Comparison of ENCODE assay signal across 8 cellular contexts in genomic region chr12:51820721-51821422, GRCh38. TPM values are rescaled to one million over a fixed set of nuclear protein-coding genes. Genes with fewer than 3 reads are reported as not detected.
DNase-seq lines count a peak whose midpoint lies in the region; ATAC-seq and TF ChIP-seq lines count a peak whose summit lies in the region.

No MANE protein-coding gene starts in this region.

- TF ChIP-seq POLR2A in Peyer's patch (IDR thresholded peaks at IDR 0.05): no peak

- ATAC-seq in left ventricle myocardium superior (peak; percentile 87), GM18870 (IDR thresholded peaks at IDR 0.05; ENCODE audit: unreplicated experiment) (no peak)

- H3K4me2 ChIP-seq in BLaER1 treated with 17β-estradiol and CSF1 and Interleukin-3, amounts not matched to agents 10 nM and 100 nM: peak overlapping the region; percentile 86 to 99 (median 91)

- peaks cover 3 to 13% (median 5%) of the 10 kb centered on the region in 11 experiments; a peak in 19 of 22 replicates for H3K27me3 ChIP-seq in BLaER1 treated with 17β-estradiol and CSF1 and Interleukin-3, amounts not matched to agents 10 nM and 100 nM
- H3K27me3 ChIP-seq in Peyer's patch: no peaks in the 10 kb centered on the region
- peaks cover 8 to 44% (median 20%) of the 10 kb centered on the region in 3 donors for H3K27me3 ChIP-seq in skeletal muscle tissue (ENCODE audit: control insufficient read depth in 3 of 3, insufficient read depth in 3 of 3, low read length in 3 of 3)

- TF ChIP-seq CTCF in Peyer's patch (IDR thresholded peaks at IDR 0.05): peak in 4 of 6 experiments; percentile 29 to 36 (median 30)

- intact Hi-C loops in left ventricle myocardium superior (cut with micrococcal nuclease): no loop called here

- peaks cover 0 to 16% (median 0%) of the 10 kb centered on the region in 11 experiments; a peak in 2 of 22 replicates for H4K20me1 ChIP-seq in BLaER1 treated with 17β-estradiol and CSF1 and Interleukin-3, amounts not matched to agents 10 nM and 100 nM

- H3K9me3 ChIP-seq in BLaER1 treated with 17β-estradiol and CSF1 and Interleukin-3, amounts not matched to agents 10 nM and 100 nM (replicated peaks in 1 of 11): no peaks in the 10 kb centered on the region
- H3K9me3 ChIP-seq in Peyer's patch (no peaks in the 10 kb centered on the region), skeletal muscle tissue (ENCODE audit: control insufficient read depth in 3 of 3, low read length in 3 of 3) (no peaks in the 10 kb centered on the region)

- peaks cover 0 to 4% (median 0%) of the 10 kb centered on the region in 11 experiments; a peak in 3 of 22 replicates for H3K36me3 ChIP-seq in BLaER1 treated with 17β-estradiol and CSF1 and Interleukin-3, amounts not matched to agents 10 nM and 100 nM
- H3K36me3 ChIP-seq in Peyer's patch: no peaks in the 10 kb centered on the region
- H3K36me3 ChIP-seq in skeletal muscle tissue (ENCODE audit: control insufficient read depth in 3 of 3, insufficient read depth in 3 of 3, low read length in 3 of 3): no peaks in the 10 kb centered on the region

- H3K4me3 ChIP-seq in BLaER1 treated with 17β-estradiol and CSF1 and Interleukin-3, amounts not matched to agents 10 nM and 100 nM: peak overlapping the region; percentile 63 to 91 (median 81)
- H3K4me3 ChIP-seq in Peyer's patch (peak overlapping the region; percentile 51 to 59 (median 56)), skeletal muscle tissue (ENCODE audit: low read length in 3 of 3) (peak overlapping the region in 2 of 3 donors; percentile 13 to 46)

- peak overlapping the region; percentile 87 to 99 (median 98) for H3K27ac ChIP-seq in BLaER1 treated with 17β-estradiol and CSF1 and Interleukin-3, amounts not matched to agents 10 nM and 100 nM
- H3K27ac ChIP-seq in Peyer's patch (peak overlapping the region; percentile 59 to 78 (median 66)), skeletal muscle tissue (ENCODE audit: low read depth, low read length) (no peak overlapping the region)

- peak overlapping the region; percentile 91 to 99 (median 97) for H3K9ac ChIP-seq in BLaER1 treated with 17β-estradiol and CSF1 and Interleukin-3, amounts not matched to agents 10 nM and 100 nM
- H3K9ac ChIP-seq in skeletal muscle tissue (ENCODE audit: low read depth in 1 of 3, low read length in 3 of 3): peak overlapping the region in 1 of 3 donors; percentile 45

- peaks cover 21 to 62% (median 47%) of the 10 kb centered on the region in 10 experiments for H3K4me1 ChIP-seq in BLaER1 treated with 17β-estradiol and CSF1 and Interleukin-3, amounts not matched to agents 10 nM and 100 nM
- H3K4me1 ChIP-seq in Peyer's patch (peaks cover 0 to 21% (median 7%) of the 10 kb centered on the region in 4 donors), skeletal muscle tissue (ENCODE audit: control insufficient read depth in 3 of 3, insufficient read depth in 3 of 3, low read length in 3 of 3) (no peaks in the 10 kb centered on the region)

- DNase-seq in KG1 (lab: John Stamatoyannopoulos, UW): peak; percentile 38
- peak; percentile 63 to 86 (median 65) for DNase-seq in Peyer's patch
- DNase-seq in activated gamma-delta T cell treated with anti-CD3 and anti-CD28 coated beads, Interleukin-2, amount 50 U/mL, for 16 hours (ENCODE audit: low read depth): peak; percentile 73
- peak; percentile 85 for DNase-seq in left ventricle myocardium superior
- no peak for DNase-seq in middle frontal gyrus (ENCODE audit: extremely low spot score, low spot score)

RNA-seq across cellular contexts. Expression of gene FIGNL2, which starts 27.6 kb away (rescaled TPM):
- total RNA-seq in Peyer's patch: under 1 TPM in 1 of 4 donors, not detected in 3; 0.19 TPM
- total RNA-seq in left ventricle myocardium superior: 0.35 TPM
- total RNA-seq in skeletal muscle tissue: 1.0 TPM

Comparison
In these comparisons a context has a peak if more than half of its experiments do, and no peak if none do; other contexts are left out.
1. H3K4me3 ChIP-seq: peak in every context shown above with its lines; median percentile 81 in BLaER1 treated with 17β-estradiol and CSF1 and Interleukin-3, amounts not matched to agents 10 nM and 100 nM; 56 in Peyer's patch; 30 in skeletal muscle tissue.